ENCODE assay signal across 1 cellular context in the genomic region with DNA sequence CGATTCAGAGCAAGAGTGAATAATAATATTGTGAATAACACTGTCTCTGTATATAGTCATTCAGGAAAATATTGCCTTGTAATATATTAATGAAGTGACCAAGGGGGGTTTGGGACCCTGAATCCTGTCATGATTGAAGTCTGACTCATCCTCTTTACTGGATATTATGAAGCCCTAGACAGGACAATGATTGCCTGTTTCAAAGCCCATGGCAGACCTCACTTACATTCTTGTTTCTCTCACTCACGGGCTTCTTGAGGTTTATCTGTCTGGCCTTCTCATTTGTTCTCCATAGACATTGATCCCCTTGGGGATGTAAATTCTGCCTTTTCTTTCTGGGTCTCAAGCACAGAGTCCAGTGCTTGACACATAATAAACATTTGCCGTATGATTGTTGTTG.
TF ChIP-seq lines count a peak whose summit lies in the region.

No MANE protein-coding gene starts in this region.

TF ChIP-seq in HepG2, 621 proteins besides CTCF, POLR2A, EP300 and RAD21 (continued from another document):
- TF ChIP-seq TCF12 (IDR thresholded peaks at IDR 0.05) (no peak), TCF12 (CRISPR knock-in tag; IDR thresholded peaks at IDR 0.05) (no peak), ZNF746 (CRISPR knock-in tag; IDR thresholded peaks at IDR 0.05) (no peak), DNMT1 (CRISPR knock-in tag; IDR thresholded peaks at IDR 0.05) (no peak), SALL1 (CRISPR knock-in tag; IDR thresholded peaks at IDR 0.05) (no peak), JUNB (CRISPR knock-in tag; IDR thresholded peaks at IDR 0.05; ENCODE audit: borderline replicate concordance) (no peak), ZBTB21 (CRISPR knock-in tag; IDR thresholded peaks at IDR 0.05) (no peak), ZNF3 (CRISPR knock-in tag; IDR thresholded peaks at IDR 0.05) (no peak), ZNF83 (CRISPR knock-in tag; IDR thresholded peaks at IDR 0.05; ENCODE audit: borderline replicate concordance) (no peak), ZNF292 (CRISPR knock-in tag; IDR thresholded peaks at IDR 0.05; ENCODE audit: borderline replicate concordance, low read depth) (no peak)
- TF ChIP-seq, protein P1, sequence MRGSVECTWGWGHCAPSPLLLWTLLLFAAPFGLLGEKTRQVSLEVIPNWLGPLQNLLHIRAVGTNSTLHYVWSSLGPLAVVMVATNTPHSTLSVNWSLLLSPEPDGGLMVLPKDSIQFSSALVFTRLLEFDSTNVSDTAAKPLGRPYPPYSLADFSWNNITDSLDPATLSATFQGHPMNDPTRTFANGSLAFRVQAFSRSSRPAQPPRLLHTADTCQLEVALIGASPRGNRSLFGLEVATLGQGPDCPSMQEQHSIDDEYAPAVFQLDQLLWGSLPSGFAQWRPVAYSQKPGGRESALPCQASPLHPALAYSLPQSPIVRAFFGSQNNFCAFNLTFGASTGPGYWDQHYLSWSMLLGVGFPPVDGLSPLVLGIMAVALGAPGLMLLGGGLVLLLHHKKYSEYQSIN (CRISPR knock-in tag; IDR thresholded peaks at IDR 0.05; ENCODE audit: borderline replicate concordance): no peak
- TF ChIP-seq, protein P2, sequence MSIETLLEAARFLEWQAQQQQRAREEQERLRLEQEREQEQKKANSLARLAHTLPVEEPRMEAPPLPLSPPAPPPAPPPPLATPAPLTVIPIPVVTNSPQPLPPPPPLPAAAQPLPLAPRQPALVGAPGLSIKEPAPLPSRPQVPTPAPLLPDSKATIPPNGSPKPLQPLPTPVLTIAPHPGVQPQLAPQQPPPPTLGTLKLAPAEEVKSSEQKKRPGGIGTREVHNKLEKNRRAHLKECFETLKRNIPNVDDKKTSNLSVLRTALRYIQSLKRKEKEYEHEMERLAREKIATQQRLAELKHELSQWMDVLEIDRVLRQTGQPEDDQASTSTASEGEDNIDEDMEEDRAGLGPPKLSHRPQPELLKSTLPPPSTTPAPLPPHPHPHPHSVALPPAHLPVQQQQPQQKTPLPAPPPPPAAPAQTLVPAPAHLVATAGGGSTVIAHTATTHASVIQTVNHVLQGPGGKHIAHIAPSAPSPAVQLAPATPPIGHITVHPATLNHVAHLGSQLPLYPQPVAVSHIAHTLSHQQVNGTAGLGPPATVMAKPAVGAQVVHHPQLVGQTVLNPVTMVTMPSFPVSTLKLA (IDR thresholded peaks at IDR 0.05): no peak
